Comparison of ENCODE assay signal across 16 cellular contexts in the genomic region with DNA sequence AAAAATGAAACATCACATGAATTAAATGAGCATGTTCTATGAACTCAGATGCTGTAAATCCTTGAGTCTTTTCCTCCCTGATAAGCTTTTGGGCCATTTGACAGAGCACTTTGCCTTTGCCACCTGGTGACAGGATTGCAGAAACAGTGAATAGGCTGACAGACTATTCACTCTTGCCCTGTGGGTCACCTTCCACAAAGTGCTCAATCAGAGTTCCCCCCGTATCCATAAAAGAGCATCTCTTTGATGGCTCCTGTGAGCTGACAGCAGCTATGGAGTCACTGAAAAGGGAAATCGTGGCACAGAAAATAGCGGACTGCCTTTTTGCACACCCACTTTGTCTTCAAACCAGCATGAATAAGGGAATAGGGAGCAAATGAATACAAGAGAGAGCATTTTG. TPM values are rescaled to one million over a fixed set of nuclear protein-coding genes. Genes with fewer than 3 reads are reported as not detected.
DNase-seq lines count a peak whose midpoint lies in the region; ATAC-seq and TF ChIP-seq lines count a peak whose summit lies in the region.
"Had no signal": no experiment of that assay in that cellular context is flagged by ENCODE, and none has a peak within 500 bp of the region (broad histone marks: within the 10 kb centered on the region; RNA-seq: fewer than 3 reads in every experiment).

No MANE protein-coding gene starts in this region.

- H3K4me3 ChIP-seq in HCT116 (replicated peaks in 1 of 2; ENCODE audit: low read depth in 1 of 2, low read length in 2 of 2) (no peak overlapping the region), dorsolateral prefrontal cortex (no peak overlapping the region), testis (no peak overlapping the region)
- H3K4me3 ChIP-seq: GM23338, SJCRH30 had no signal

- no peaks in the 10 kb centered on the region for H3K27me3 Mint-ChIP-seq in nephron (ENCODE audit: low read depth)

- 82 to 93% methylated on average over 3 of the region's 3 CpGs for WGBS in testis, 2 donors

- H3K79me2 ChIP-seq in HCT116 (ENCODE audit: insufficient read depth, low read length), result no peaks in the 10 kb centered on the region

- peak overlapping the region; percentile 36 for H2AFZ ChIP-seq in HCT116 (ENCODE audit: low read depth, low read length, poor library complexity, severe bottlenecking)
- H2AFZ ChIP-seq: GM23338 had no signal

- H3K4me1 ChIP-seq in HCT116 (ENCODE audit: control insufficient read depth in 1 of 2, insufficient read depth in 2 of 2, low read length in 2 of 2) (peaks cover 2 to 8% of the 10 kb centered on the region in 2 experiments; a peak in 3 of 4 replicates), testis (no peaks in the 10 kb centered on the region)

- peak overlapping the region; percentile 6 to 20 (median 16) for H3K4me3 Mint-ChIP-seq in nephron
- H3K4me3 Mint-ChIP-seq: GM23338, IgD-negative memory B cell had no signal

- H3K27ac ChIP-seq in HCT116 (ENCODE audit: low read depth, low read length) (no peak overlapping the region), dorsolateral prefrontal cortex (peak overlapping the region in 51 of 59 donors; percentile 1 to 99 (median 64)), temporal lobe (ENCODE audit: low read depth, low read length) (peak overlapping the region; percentile 36), testis (no peak overlapping the region)
- H3K27ac ChIP-seq: C4-2B, SJCRH30 had no signal

- no peak overlapping the region; the same call in 1 of the 2 replicates for H3K4me2 ChIP-seq in HCT116 (ENCODE audit: low read length)
- H3K4me2 ChIP-seq: GM23338 had no signal

- H3K9me2 ChIP-seq in HCT116 (ENCODE audit: insufficient read depth), result no peaks in the 10 kb centered on the region

- CTCF ChIA-PET in HCT116 (lab: Charles Lee), result no interaction called here

- H3K9me3 Mint-ChIP-seq in nephron, result no peaks in the 10 kb centered on the region
- H3K9me3 Mint-ChIP-seq: GM23338, IgD-negative memory B cell had no signal

- H4K20me1 ChIP-seq in HCT116 (ENCODE audit: insufficient read depth), result no peaks in the 10 kb centered on the region

- POLR2A ChIA-PET in HCT116 (lab: Charles Lee), result no interaction called here

- H3K27me3 ChIP-seq in HCT116 (ENCODE audit: insufficient read depth, low read length) (no peaks in the 10 kb centered on the region), dorsolateral prefrontal cortex (no peaks in the 10 kb centered on the region), testis (no peaks in the 10 kb centered on the region)
- H3K27me3 ChIP-seq: SJCRH30 had no signal

- H3K36me3 ChIP-seq in HCT116 (ENCODE audit: control insufficient read depth in 1 of 2, insufficient read depth in 2 of 2, low read length in 2 of 2) (no peaks in the 10 kb centered on the region), testis (ENCODE audit: low read depth, missing control alignments) (no peaks in the 10 kb centered on the region)
- H3K36me3 ChIP-seq: SJCRH30 had no signal

- RAD21 ChIA-PET in HCT116 (lab: Charles Lee; ENCODE audit: low non-redundant PET in 1 of 2, low total read pairs in 2 of 2, uncharacterized antibody in 2 of 2, unreplicated experiment in 2 of 2), result no interaction called here

- H3K9me3 ChIP-seq in HCT116 (ENCODE audit: control insufficient read depth in 1 of 2, insufficient read depth in 1 of 2, low read depth in 1 of 2, low read length in 2 of 2), result no peaks in the 10 kb centered on the region
- H3K9me3 ChIP-seq in testis, result no peaks in the 10 kb centered on the region
- H3K9me3 ChIP-seq: SJCRH30 had no signal

- no TSS peak for BruUV-seq in HCT116 (replicated peaks; lab: Mats Ljungman, UMichigan)

- TF ChIP-seq POLR2A in HCT116 (IDR thresholded peaks at IDR 0.05; ENCODE audit: borderline replicate concordance, extremely low read depth, insufficient read depth, insufficient read length) (no peak), testis (IDR thresholded peaks at IDR 0.05) (no peak)

- TF ChIP-seq RAD21 in HCT116 (IDR thresholded peaks at IDR 0.05; ENCODE audit: low read depth), result no peak

- no peak for TF ChIP-seq CTCF in HCT116 (IDR thresholded peaks at IDR 0.05 in 2 of 3, conservative IDR thresholded peaks at IDR 0.05 in 1 of 3; ENCODE audit: borderline replicate concordance in 1 of 3, insufficient read depth in 1 of 3, low read depth in 2 of 3, low read length in 2 of 3)
- no peak for TF ChIP-seq CTCF in dorsolateral prefrontal cortex (IDR thresholded peaks at IDR 0.05 in 54 of 56, conservative IDR thresholded peaks at IDR 0.05 in 2 of 56; ENCODE audit: low read depth in 1 of 56, partially characterized antibody in 56 of 56)
- TF ChIP-seq CTCF in nephron (IDR thresholded peaks at IDR 0.05; ENCODE audit: unreplicated experiment in 3 of 3), result no peak
- TF ChIP-seq CTCF in testis (IDR thresholded peaks at IDR 0.05), result no peak

- H3K36me3 Mint-ChIP-seq in nephron (ENCODE audit: low read depth), result no peaks in the 10 kb centered on the region
- H3K36me3 Mint-ChIP-seq: IgD-negative memory B cell had no signal

- intact Hi-C loops in HCT116 (cut with micrococcal nuclease), result no loop called here
- intact Hi-C loops in dorsolateral prefrontal cortex (cut with DNase I), result no loop called here
- intact Hi-C loops in testis (cut with DNase I; ENCODE audit: low total_unique reads), result no loop called here

- DNase-seq in HCT116 (ENCODE audit: low read depth, low spot score) (no peak), dorsolateral prefrontal cortex (no peak), ecto neural progenitor cell (ENCODE audit: low spot score) (no peak), testis (no peak)
- DNase-seq: Kasumi-1, NCI-H1105 treated with DMSO at 0.1 percent for 48 hours, NCI-H187 treated with DMSO at 0.1 percent for 48 hours, NCI-H446, PC-3, SJCRH30 had no signal

- peak; percentile 40; the same call in 1 of the 2 replicates for ATAC-seq in HCT116
- ATAC-seq in HG03175 (IDR thresholded peaks at IDR 0.05; ENCODE audit: unreplicated experiment), result no peak
- ATAC-seq: GM23338, PC-3 had no signal

- no peak overlapping the region for H3K27ac Mint-ChIP-seq in nephron
- H3K27ac Mint-ChIP-seq: GM23338, IgD-negative memory B cell had no signal

- H3K4me1 Mint-ChIP-seq in nephron, result no peaks in the 10 kb centered on the region
- H3K4me1 Mint-ChIP-seq: IgD-negative memory B cell had no signal

- no peak overlapping the region for H3K9ac ChIP-seq in HCT116 (ENCODE audit: low read length)

TF ChIP-seq in HCT116, 20 proteins besides CTCF, POLR2A, EP300 and RAD21 (continues in another document):
- TF ChIP-seq EZH2phosphoT487 (IDR thresholded peaks at IDR 0.05; ENCODE audit: borderline replicate concordance), result no peak
- TF ChIP-seq, protein P1, sequence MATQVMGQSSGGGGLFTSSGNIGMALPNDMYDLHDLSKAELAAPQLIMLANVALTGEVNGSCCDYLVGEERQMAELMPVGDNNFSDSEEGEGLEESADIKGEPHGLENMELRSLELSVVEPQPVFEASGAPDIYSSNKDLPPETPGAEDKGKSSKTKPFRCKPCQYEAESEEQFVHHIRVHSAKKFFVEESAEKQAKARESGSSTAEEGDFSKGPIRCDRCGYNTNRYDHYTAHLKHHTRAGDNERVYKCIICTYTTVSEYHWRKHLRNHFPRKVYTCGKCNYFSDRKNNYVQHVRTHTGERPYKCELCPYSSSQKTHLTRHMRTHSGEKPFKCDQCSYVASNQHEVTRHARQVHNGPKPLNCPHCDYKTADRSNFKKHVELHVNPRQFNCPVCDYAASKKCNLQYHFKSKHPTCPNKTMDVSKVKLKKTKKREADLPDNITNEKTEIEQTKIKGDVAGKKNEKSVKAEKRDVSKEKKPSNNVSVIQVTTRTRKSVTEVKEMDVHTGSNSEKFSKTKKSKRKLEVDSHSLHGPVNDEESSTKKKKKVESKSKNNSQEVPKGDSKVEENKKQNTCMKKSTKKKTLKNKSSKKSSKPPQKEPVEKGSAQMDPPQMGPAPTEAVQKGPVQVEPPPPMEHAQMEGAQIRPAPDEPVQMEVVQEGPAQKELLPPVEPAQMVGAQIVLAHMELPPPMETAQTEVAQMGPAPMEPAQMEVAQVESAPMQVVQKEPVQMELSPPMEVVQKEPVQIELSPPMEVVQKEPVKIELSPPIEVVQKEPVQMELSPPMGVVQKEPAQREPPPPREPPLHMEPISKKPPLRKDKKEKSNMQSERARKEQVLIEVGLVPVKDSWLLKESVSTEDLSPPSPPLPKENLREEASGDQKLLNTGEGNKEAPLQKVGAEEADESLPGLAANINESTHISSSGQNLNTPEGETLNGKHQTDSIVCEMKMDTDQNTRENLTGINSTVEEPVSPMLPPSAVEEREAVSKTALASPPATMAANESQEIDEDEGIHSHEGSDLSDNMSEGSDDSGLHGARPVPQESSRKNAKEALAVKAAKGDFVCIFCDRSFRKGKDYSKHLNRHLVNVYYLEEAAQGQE (IDR thresholded peaks at IDR 0.05; ENCODE audit: low read depth), result no peak
- TF ChIP-seq, protein P2, sequence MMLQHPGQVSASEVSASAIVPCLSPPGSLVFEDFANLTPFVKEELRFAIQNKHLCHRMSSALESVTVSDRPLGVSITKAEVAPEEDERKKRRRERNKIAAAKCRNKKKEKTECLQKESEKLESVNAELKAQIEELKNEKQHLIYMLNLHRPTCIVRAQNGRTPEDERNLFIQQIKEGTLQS (IDR thresholded peaks at IDR 0.05), result no peak
- no peak for TF ChIP-seq SP1 (IDR thresholded peaks at IDR 0.05; ENCODE audit: low read depth)
- no peak for TF ChIP-seq ZFX (IDR thresholded peaks at IDR 0.05)
- no peak for TF ChIP-seq ZNF274 (IDR thresholded peaks at IDR 0.05; ENCODE audit: low read depth, low read length)
- TF ChIP-seq YY1 (IDR thresholded peaks at IDR 0.05; ENCODE audit: extremely low read depth, insufficient replicate concordance, low read depth, low read length), result no peak
- TF ChIP-seq SRF (IDR thresholded peaks at IDR 0.05; ENCODE audit: low read depth), result no peak
- no peak for TF ChIP-seq JUND (IDR thresholded peaks at IDR 0.05)
- no peak for TF ChIP-seq CBX3 (IDR thresholded peaks at IDR 0.05; ENCODE audit: low read depth)
- no peak for TF ChIP-seq ELF1 (IDR thresholded peaks at IDR 0.05; ENCODE audit: borderline replicate concordance, low read depth)
- no peak for TF ChIP-seq EGR1 (IDR thresholded peaks at IDR 0.05; ENCODE audit: low read depth)
- TF ChIP-seq POLR2AphosphoS5 (IDR thresholded peaks at IDR 0.05; ENCODE audit: low read depth, low read length), result no peak
- TF ChIP-seq FOSL1 (IDR thresholded peaks at IDR 0.05; ENCODE audit: low read depth), result no peak
- TF ChIP-seq CEBPB (IDR thresholded peaks at IDR 0.05; ENCODE audit: low read depth), result no peak
- no peak for TF ChIP-seq SIN3A (IDR thresholded peaks at IDR 0.05; ENCODE audit: low read depth)

RNA-seq across cellular contexts. Expression of a gene that starts 38.0 kb away (rescaled TPM):
- total RNA-seq in HCT116 (2021; ENCODE audit: unreplicated experiment) (77.8 TPM), dorsolateral prefrontal cortex (100 to 1,000 TPM in 114 of 120 experiments, 10 to 100 TPM in 6; 92.7 to 186 (median 124) TPM), temporal lobe (114 TPM), testis (100 to 1,000 TPM; 121 to 126 TPM)
- 22.7 and 27.6 TPM in 2 replicates for polyA plus RNA-seq in HCT116 (2012)
- 60.6 TPM for polyA plus RNA-seq in testis (ENCODE audit: insufficient read depth, low read depth, low replicate concordance)

RNA-seq across cellular contexts. Expression of a gene that starts 55.5 kb away (rescaled TPM):
- total RNA-seq in HCT116 (2021; ENCODE audit: unreplicated experiment) (27.2 TPM), dorsolateral prefrontal cortex (10 to 100 TPM; 19.7 to 90.4 (median 41.9) TPM), temporal lobe (19.7 TPM), testis (10 to 100 TPM; 10.5 to 10.6 TPM)
- 18.2 and 20.6 TPM in 2 replicates for polyA plus RNA-seq in HCT116 (2012)
- 12.3 TPM for polyA plus RNA-seq in testis (ENCODE audit: insufficient read depth, low read depth, low replicate concordance)

Comparison
In these comparisons a context has a peak if more than half of its experiments do, and no peak if none do; other contexts are left out.
1. H3K27ac ChIP-seq: peak in dorsolateral prefrontal cortex (51 of 59) and temporal lobe (single experiment); none in HCT116 (single experiment) and testis (0 of 2).